In genomic region chr16:15672514-15673167, GRCh38 we compare ENCODE assay signal across 8 cellular contexts. TPM values are rescaled to one million over a fixed set of nuclear protein-coding genes. Genes with fewer than 3 reads are reported as not detected.
DNase-seq lines count a peak whose midpoint lies in the region; ATAC-seq and TF ChIP-seq lines count a peak whose summit lies in the region.

No MANE protein-coding gene starts in this region.

- H3K9me3 Mint-ChIP-seq in mesothelial cell of epicardium: no peaks in the 10 kb centered on the region

- H3K4me1 ChIP-seq in effector memory CD4-positive, alpha-beta T cell (ENCODE audit: control insufficient read depth, insufficient read depth, low read length, poor library complexity, severe bottlenecking): peaks cover 28% of the 10 kb centered on the region

- H3K27ac Mint-ChIP-seq in mesothelial cell of epicardium: peak overlapping the region; percentile 44

- no peak for TF ChIP-seq CTCF in mesothelial cell of epicardium (IDR thresholded peaks at IDR 0.05; ENCODE audit: unreplicated experiment)

- H3K27me3 ChIP-seq in effector memory CD4-positive, alpha-beta T cell (replicated peaks; ENCODE audit: control insufficient read depth, insufficient read depth, low read length, poor library complexity, severe bottlenecking): no peaks in the 10 kb centered on the region

- peak overlapping the region; percentile 87 for H3K27ac ChIP-seq in effector memory CD4-positive, alpha-beta T cell (ENCODE audit: insufficient read depth, low read length, poor library complexity, severe bottlenecking)

- H3K4me3 Mint-ChIP-seq in mesothelial cell of epicardium: no peak overlapping the region

- no peak for ATAC-seq in GM18858 (IDR thresholded peaks at IDR 0.05; ENCODE audit: unreplicated experiment)
- ATAC-seq in GM21529 (IDR thresholded peaks at IDR 0.05; ENCODE audit: unreplicated experiment): no peak

- H3K4me3 ChIP-seq in effector memory CD4-positive, alpha-beta T cell (ENCODE audit: insufficient read depth, low read depth, low read length, poor library complexity, severe bottlenecking): peak overlapping the region; percentile 13

- peaks cover 32% of the 10 kb centered on the region for H3K36me3 ChIP-seq in effector memory CD4-positive, alpha-beta T cell (ENCODE audit: control insufficient read depth, insufficient read depth, low read length)

- H3K36me3 Mint-ChIP-seq in mesothelial cell of epicardium: peaks cover 11% of the 10 kb centered on the region

- no peaks in the 10 kb centered on the region for H3K27me3 Mint-ChIP-seq in mesothelial cell of epicardium (ENCODE audit: low read depth)

- no peaks in the 10 kb centered on the region for H3K9me3 ChIP-seq in effector memory CD4-positive, alpha-beta T cell (ENCODE audit: control insufficient read depth, low read length)

- DNase-seq in C1 segment of cervical spinal cord (lab: John Stamatoyannopoulos, UW): peak in 13 of 14 donors; percentile 9 to 94 (median 82)
- DNase-seq in NCI-H2107 (lab: John Stamatoyannopoulos, UW): peak; percentile 67
- peak; percentile 42 to 53 for DNase-seq in activated CD8-positive, alpha-beta memory T cell treated with anti-CD3 and anti-CD28 coated beads for 1 hour (ENCODE audit: extremely low read depth in 1 of 2, low read depth in 1 of 2)
- peak; percentile 52 to 77 (median 67) for DNase-seq in effector memory CD4-positive, alpha-beta T cell
- no peak for DNase-seq in mesothelial cell of epicardium (ENCODE audit: low spot score in 2 of 2, unreplicated experiment in 2 of 2)
- peak; percentile 24 for DNase-seq in stimulated activated CD8-positive, alpha-beta memory T cell treated with anti-CD3 and anti-CD28 coated beads, Interleukin-12 subunit alpha, Interleukin-12 subunit beta, amount 100 ng/mL, for 4 hours (ENCODE audit: low read depth)

- H3K4me1 Mint-ChIP-seq in mesothelial cell of epicardium: no peaks in the 10 kb centered on the region

RNA-seq across cellular contexts. Expression of gene NDE1, which starts 22.6 kb away (rescaled TPM):
- 45.9 to 48.2 TPM (median 46.8 TPM) in 3 replicates for total RNA-seq in mesothelial cell of epicardium

RNA-seq across cellular contexts. Expression of gene MARF1, which starts 29.7 kb away (rescaled TPM):
- total RNA-seq in mesothelial cell of epicardium: 76.2 to 79.1 TPM (median 76.6 TPM) in 3 replicates

Comparison
In these comparisons a context has a peak if more than half of its experiments do, and no peak if none do; other contexts are left out.
1. DNase-seq: peak in C1 segment of cervical spinal cord (13 of 14), NCI-H2107 (single experiment), activated CD8-positive, alpha-beta memory T cell treated with anti-CD3 and anti-CD28 coated beads for 1 hour (2 of 2), effector memory CD4-positive, alpha-beta T cell (3 of 3) and stimulated activated CD8-positive, alpha-beta memory T cell treated with anti-CD3 and anti-CD28 coated beads, Interleukin-12 subunit alpha, Interleukin-12 subunit beta, amount 100 ng/mL, for 4 hours (single experiment); none in mesothelial cell of epicardium (0 of 2).